Comparison of ENCODE assay signal across 8 cellular contexts in the genomic region with DNA sequence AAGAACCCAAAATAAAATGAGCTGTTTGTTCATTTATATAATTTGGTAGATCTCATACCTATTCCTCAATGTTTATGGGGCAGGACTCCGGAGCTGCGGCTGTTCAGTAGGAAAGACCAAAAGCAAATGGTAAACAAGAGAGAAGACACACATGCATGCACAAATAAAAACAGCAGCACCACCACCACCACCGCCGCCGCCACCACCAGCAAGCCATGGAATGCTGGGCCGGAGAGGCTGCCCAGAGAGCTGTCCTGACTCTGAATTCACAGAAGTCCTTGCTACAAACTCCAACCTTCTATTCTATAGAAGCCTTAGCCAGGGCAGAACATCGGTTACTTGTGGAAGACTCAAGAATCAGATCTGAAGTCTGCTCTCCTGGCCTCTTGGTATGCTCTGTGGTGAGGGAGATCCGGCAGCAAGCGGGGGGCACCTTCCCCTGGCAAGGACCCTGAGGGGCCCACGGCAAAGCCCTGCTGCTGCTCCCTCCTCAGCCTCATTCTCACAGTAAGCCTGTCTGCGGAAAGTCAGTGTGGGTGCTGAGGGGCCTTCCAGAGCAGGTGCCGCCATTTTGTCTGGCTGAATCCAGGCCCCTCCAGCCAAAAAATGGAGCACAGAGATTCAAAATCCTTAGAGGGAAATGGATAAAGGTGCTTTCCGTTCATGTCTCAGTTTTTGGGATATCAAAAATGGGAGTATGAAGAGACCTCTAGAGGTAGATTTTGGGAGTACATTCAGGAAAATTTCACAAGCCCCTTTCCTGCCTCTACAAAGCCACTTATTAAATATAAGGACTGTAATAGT. TPM values are rescaled to one million over a fixed set of nuclear protein-coding genes. Genes with fewer than 3 reads are reported as not detected.
DNase-seq lines count a peak whose midpoint lies in the region; ATAC-seq, FAIRE-seq and TF ChIP-seq lines count a peak whose summit lies in the region.

No MANE protein-coding gene starts in this region.

- H3K36me3 ChIP-seq in Peyer's patch, result no peaks in the 10 kb centered on the region
- no peaks in the 10 kb centered on the region for H3K36me3 ChIP-seq in esophagus squamous epithelium

- TF ChIP-seq CTCF in AG04450 (IDR thresholded peaks at IDR 0.05; ENCODE audit: low read depth, low read length), result peak; percentile 67
- TF ChIP-seq CTCF in Peyer's patch (IDR thresholded peaks at IDR 0.05), result peak; percentile 17 to 33 (median 25)
- TF ChIP-seq CTCF in esophagus squamous epithelium (IDR thresholded peaks at IDR 0.05), result peak; percentile 11 to 70 (median 56)

- peaks cover 0 to 19% (median 7%) of the 10 kb centered on the region in 4 donors for H3K4me1 ChIP-seq in Peyer's patch
- H3K4me1 ChIP-seq in esophagus squamous epithelium, result peaks cover 9 to 52% (median 11%) of the 10 kb centered on the region in 3 donors

- H3K9me3 ChIP-seq in AG04450 (ENCODE audit: control insufficient read depth, insufficient read depth, low read length), result no peaks in the 10 kb centered on the region; the same call in 1 of the 2 replicates
- H3K9me3 ChIP-seq in Peyer's patch, result no peaks in the 10 kb centered on the region
- no peaks in the 10 kb centered on the region for H3K9me3 ChIP-seq in esophagus squamous epithelium

- DNase-seq in AG04450 (ENCODE audit: low read depth, low spot score), result no peak
- DNase-seq in Peyer's patch, result peak in 2 of 3 donors; percentile 39 to 42
- no peak for DNase-seq in esophagus squamous epithelium (lab: John Stamatoyannopoulos, UW)
- peak; percentile 18 for DNase-seq in stimulated activated CD8-positive, alpha-beta memory T cell treated with anti-CD3 and anti-CD28 coated beads, Interleukin-4, amount 100 ng/mL, for 48 hours
- DNase-seq in GM12891 (ENCODE audit: insufficient read length, low spot score), result no peak

- H3K27ac ChIP-seq in AG04450 (ENCODE audit: low read depth, low read length) (no peak overlapping the region), Peyer's patch (no peak overlapping the region), esophagus squamous epithelium (no peak overlapping the region)

- peak; percentile 46 for FAIRE-seq in G401.6 (lab: Jason Lieb, UNC)
- FAIRE-seq in GM12891 (lab: Jason Lieb, UNC), result no peak

- H3K27me3 ChIP-seq in AG04450 (ENCODE audit: control insufficient read depth, insufficient read depth, low read length) (peaks cover 21% of the 10 kb centered on the region), Peyer's patch (no peaks in the 10 kb centered on the region), esophagus squamous epithelium (no peaks in the 10 kb centered on the region)

- 77 to 81% methylated on average over 12 of the region's 13 CpGs for WGBS in esophagus squamous epithelium, 2 donors

- POLR2A ChIA-PET in AG04450 (lab: Yijun Ruan, JAX), result interaction anchor here (0.5 kb wide), 1 partner anchor 26 kb away, joined by 3 read pairs; no protein-coding TSS in a partner anchor

- intact Hi-C loops in esophagus squamous epithelium (cut with DNase I), result no loop called here

- CTCF ChIA-PET in AG04450 (lab: Charles Lee), result interaction anchor here (0.8 to 1.3 kb wide), 4 partner anchors 12 to 141 kb away, joined by 3 to 4 read pairs (median 4); no protein-coding TSS in a partner anchor

- ATAC-seq in HG03108 (IDR thresholded peaks at IDR 0.05; ENCODE audit: unreplicated experiment) (no peak), HG03354 (IDR thresholded peaks at IDR 0.05; ENCODE audit: poor library complexity, severe bottlenecking, unreplicated experiment) (no peak)

- H3K4me3 ChIP-seq in AG04450 (ENCODE audit: low read depth, low read length) (no peak overlapping the region), Peyer's patch (no peak overlapping the region), esophagus squamous epithelium (no peak overlapping the region)

- TF ChIP-seq POLR2A in Peyer's patch (IDR thresholded peaks at IDR 0.05), result no peak
- TF ChIP-seq POLR2A in esophagus squamous epithelium (IDR thresholded peaks at IDR 0.05), result no peak
- TF ChIP-seq POLR2A in GM12891 (IDR thresholded peaks at IDR 0.05; ENCODE audit: low read depth, low read length), result no peak

TF ChIP-seq in GM12891, 5 proteins besides CTCF, POLR2A, EP300 and RAD21:
- no peak for TF ChIP-seq TAF1 (IDR thresholded peaks at IDR 0.05; ENCODE audit: low read depth, low read length)
- TF ChIP-seq PAX5 (IDR thresholded peaks at IDR 0.05; ENCODE audit: insufficient read depth, low read length, severe bottlenecking), result no peak
- TF ChIP-seq SPI1 (IDR thresholded peaks at IDR 0.05; ENCODE audit: low read depth, low read length), result no peak
- no peak for TF ChIP-seq POLR2AphosphoS5 (IDR thresholded peaks at IDR 0.05; ENCODE audit: low read depth, low read length)
- TF ChIP-seq POU2F2 (IDR thresholded peaks at IDR 0.05; ENCODE audit: low read depth, low read length), result no peak

RNA-seq across cellular contexts. Expression of a gene that starts 6.4 kb away (rescaled TPM):
- polyA plus RNA-seq in AG04450 (2011; rRNA removed), result not detected in 2 replicates
- polyA minus RNA-seq in AG04450 (2011; rRNA and poly(A)+ RNA removed), result not detected in 2 replicates
- total RNA-seq in Peyer's patch (not detected), esophagus squamous epithelium (under 1 TPM in 2 of 4 donors, not detected in 2; 0.19 to 0.57 TPM)
- polyA plus RNA-seq in GM12891 (2012; ENCODE audit: low read depth, missing spikeins), result 0.09 TPM

RNA-seq across cellular contexts. Expression of a gene that starts 43.8 kb away (rescaled TPM):
- polyA plus RNA-seq in AG04450 (2011; rRNA removed), result 97.6 and 114 TPM in 2 replicates
- 157 and 217 TPM in 2 replicates for polyA minus RNA-seq in AG04450 (2011; rRNA and poly(A)+ RNA removed)
- total RNA-seq in Peyer's patch, result 100 to 1,000 TPM; 113 to 160 (median 134) TPM
- 10 to 100 TPM; 70.3 to 84.5 (median 74.4) TPM for total RNA-seq in esophagus squamous epithelium
- 29.6 TPM for polyA plus RNA-seq in GM12891 (2012; ENCODE audit: low read depth, missing spikeins)

Comparison
In these comparisons a context has a peak if more than half of its experiments do, and no peak if none do; other contexts are left out.
1. DNase-seq: peak in Peyer's patch (2 of 3) and stimulated activated CD8-positive, alpha-beta memory T cell treated with anti-CD3 and anti-CD28 coated beads, Interleukin-4, amount 100 ng/mL, for 48 hours (single experiment); none in AG04450 (single experiment), esophagus squamous epithelium (single experiment) and GM12891 (single experiment).
2. Peak in every context shown above with its lines, with median percentiles within 50 percentile points of each other: CTCF ChIP-seq.